In the genomic region with DNA sequence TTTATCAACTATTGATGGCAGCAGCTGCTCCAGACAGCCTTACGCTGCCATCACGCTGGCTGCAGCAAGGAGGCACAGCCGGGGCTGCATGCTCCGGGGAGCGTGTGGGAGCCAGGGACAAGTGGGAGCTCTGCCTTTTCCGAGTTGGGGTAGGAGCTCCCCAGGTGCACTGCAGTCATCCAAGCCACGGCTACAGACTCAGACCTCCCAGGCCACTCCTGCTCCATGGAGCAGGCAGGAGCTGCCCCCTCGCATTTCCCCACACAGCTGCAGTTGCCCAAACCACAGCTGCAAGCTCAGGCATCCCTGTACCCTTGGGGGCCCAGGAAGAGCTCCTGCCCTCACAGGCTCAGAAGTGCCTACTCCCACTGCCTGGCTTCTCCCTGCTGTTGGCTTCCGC, we compare ENCODE assay signal across 19 cellular contexts.
DNase-seq lines count a peak whose midpoint lies in the region; ATAC-seq and TF ChIP-seq lines count a peak whose summit lies in the region.
"Had no signal": no experiment of that assay in that cellular context is flagged by ENCODE, and none has a peak within 500 bp of the region (broad histone marks: within the 10 kb centered on the region; RNA-seq: fewer than 3 reads in every experiment).

No MANE protein-coding gene starts in this region.

- 86 to 87% methylated on average over 9 of the region's 9 CpGs for WGBS in lower leg skin, 2 donors

- H3K27me3 ChIP-seq in SJCRH30 = no peaks in the 10 kb centered on the region
- H3K27me3 ChIP-seq in neural progenitor cell = no peaks in the 10 kb centered on the region

- H3K27ac ChIP-seq in SJCRH30 (no peak overlapping the region), neural progenitor cell (no peak overlapping the region)

- no peak for ATAC-seq in stimulated activated naive B cell treated with anti-CD40 and anti-IgM and Interleukin-4, amounts not matched to agents 10 μg/mL and 1 μg/mL and 100 μg/mL, for 72 hours (replicated peaks)
- ATAC-seq in HG03097 (IDR thresholded peaks at IDR 0.05; ENCODE audit: low FRiP score, unreplicated experiment) = no peak
- ATAC-seq: GM12878 had no signal

- peaks cover 11 to 13% of the 10 kb centered on the region in 2 donors for H3K9me3 Mint-ChIP-seq in stimulated activated naive B cell treated with anti-CD40 and anti-IgM and Interleukin-4, amounts not matched to agents 10 μg/mL and 1 μg/mL and 100 μg/mL, for 72 hours
- peaks cover 5% of the 10 kb centered on the region for H3K9me3 Mint-ChIP-seq in neural progenitor cell

- no peak overlapping the region for H3K4me3 Mint-ChIP-seq in stimulated activated naive B cell treated with anti-CD40 and anti-IgM and Interleukin-4, amounts not matched to agents 10 μg/mL and 1 μg/mL and 100 μg/mL, for 72 hours
- H3K4me3 Mint-ChIP-seq in neural progenitor cell = no peak overlapping the region
- H3K4me3 Mint-ChIP-seq: CD4-positive, alpha-beta memory T cell; HFFc6 had no signal

- H3K36me3 Mint-ChIP-seq in stimulated activated naive B cell treated with anti-CD40 and anti-IgM and Interleukin-4, amounts not matched to agents 10 μg/mL and 1 μg/mL and 100 μg/mL, for 72 hours = peaks cover 13 to 27% of the 10 kb centered on the region in 2 donors
- no peaks in the 10 kb centered on the region for H3K36me3 Mint-ChIP-seq in neural progenitor cell

- peak; percentile 4 for DNase-seq in D341Med (ENCODE audit: low spot score)
- peak; percentile 4 to 18 for DNase-seq in SJCRH30
- peak; percentile 6 for DNase-seq in putamen (ENCODE audit: low spot score)
- no peak for DNase-seq in stimulated activated naive B cell treated with anti-CD40 and anti-IgM and Interleukin-4, amounts not matched to agents 10 μg/mL and 1 μg/mL and 100 μg/mL, for 72 hours
- DNase-seq in neural progenitor cell (ENCODE audit: low spot score) = no peak
- DNase-seq in lower leg skin (ENCODE audit: low spot score in 2 of 2) = no peak
- DNase-seq: C1 segment of cervical spinal cord; Calu3; CD4-positive, alpha-beta memory T cell; COR-L47; DMS153; DMS79; EL; GDM1; GOT3; HFFc6 had no signal

- no peak overlapping the region for H3K4me3 ChIP-seq in SJCRH30
- no peak overlapping the region for H3K4me3 ChIP-seq in neural progenitor cell
- no peak overlapping the region for H3K4me3 ChIP-seq in lower leg skin (ENCODE audit: low read depth, poor library complexity, severe bottlenecking)
- H3K4me3 ChIP-seq: GM12878, HAP-1 had no signal

- no peaks in the 10 kb centered on the region for H4K20me1 ChIP-seq in neural progenitor cell (ENCODE audit: low read depth)

- TF ChIP-seq CTCF in neural progenitor cell (IDR thresholded peaks at IDR 0.05) (no peak), lower leg skin (IDR thresholded peaks at IDR 0.05) (no peak)

- no peak overlapping the region for H3K9ac ChIP-seq in neural progenitor cell

- H3K27ac Mint-ChIP-seq in stimulated activated naive B cell treated with anti-CD40 and anti-IgM and Interleukin-4, amounts not matched to agents 10 μg/mL and 1 μg/mL and 100 μg/mL, for 72 hours = peak overlapping the region; percentile 67
- H3K27ac Mint-ChIP-seq in neural progenitor cell = no peak overlapping the region
- H3K27ac Mint-ChIP-seq: CD4-positive, alpha-beta memory T cell; HFFc6 had no signal

- no peaks in the 10 kb centered on the region for H3K27me3 Mint-ChIP-seq in stimulated activated naive B cell treated with anti-CD40 and anti-IgM and Interleukin-4, amounts not matched to agents 10 μg/mL and 1 μg/mL and 100 μg/mL, for 72 hours
- H3K27me3 Mint-ChIP-seq in neural progenitor cell (ENCODE audit: insufficient read depth, low read depth) = no peaks in the 10 kb centered on the region
- H3K27me3 Mint-ChIP-seq: CD4-positive, alpha-beta memory T cell had no signal

- H2AFZ ChIP-seq in neural progenitor cell (replicated peaks) = no peak overlapping the region

- intact Hi-C loops in lower leg skin (cut with DNase I; ENCODE audit: low total_unique reads) = no loop called here

- no peaks in the 10 kb centered on the region for H3K79me2 ChIP-seq in neural progenitor cell (ENCODE audit: low read depth)

- H3K36me3 ChIP-seq in SJCRH30 = no peaks in the 10 kb centered on the region
- no peaks in the 10 kb centered on the region for H3K36me3 ChIP-seq in neural progenitor cell

- no peaks in the 10 kb centered on the region for H3F3A ChIP-seq in neural progenitor cell (ENCODE audit: low read depth)

- H3K4me1 ChIP-seq in SJCRH30 (no peaks in the 10 kb centered on the region), neural progenitor cell (no peaks in the 10 kb centered on the region)
- H3K4me1 ChIP-seq: HAP-1 had no signal

- H3K4me2 ChIP-seq in neural progenitor cell = no peak overlapping the region

- H3K9me3 ChIP-seq in SJCRH30 (replicated peaks) (no peaks in the 10 kb centered on the region), neural progenitor cell (ENCODE audit: low read depth) (no peaks in the 10 kb centered on the region)

- TF ChIP-seq POLR2A in lower leg skin (IDR thresholded peaks at IDR 0.05) = no peak

- H3K4me1 Mint-ChIP-seq in stimulated activated naive B cell treated with anti-CD40 and anti-IgM and Interleukin-4, amounts not matched to agents 10 μg/mL and 1 μg/mL and 100 μg/mL, for 72 hours = no peaks in the 10 kb centered on the region
- no peaks in the 10 kb centered on the region for H3K4me1 Mint-ChIP-seq in neural progenitor cell
- H3K4me1 Mint-ChIP-seq: CD4-positive, alpha-beta memory T cell had no signal

Comparison
In these comparisons a context has a peak if more than half of its experiments do, and no peak if none do; other contexts are left out.
1. DNase-seq: peak in D341Med (single experiment), SJCRH30 (2 of 2) and putamen (single experiment); none in stimulated activated naive B cell treated with anti-CD40 and anti-IgM and Interleukin-4, amounts not matched to agents 10 μg/mL and 1 μg/mL and 100 μg/mL, for 72 hours (single experiment), neural progenitor cell (single experiment) and lower leg skin (0 of 2).